In genomic region chr4:108155373-108155772, GRCh38 we compare ENCODE assay signal across 11 cellular contexts. TPM values are rescaled to one million over a fixed set of nuclear protein-coding genes. Genes with fewer than 3 reads are reported as not detected.
DNase-seq lines count a peak whose midpoint lies in the region; ATAC-seq and TF ChIP-seq lines count a peak whose summit lies in the region.
"Had no signal": no experiment of that assay in that cellular context is flagged by ENCODE, and none has a peak within 500 bp of the region (broad histone marks: within the 10 kb centered on the region; RNA-seq: fewer than 3 reads in every experiment).

No MANE protein-coding gene starts in this region.

- peak overlapping the region; percentile 24 for H3K4me3 ChIP-seq in CD8-positive, alpha-beta memory T cell (ENCODE audit: low read length)
- H3K4me3 ChIP-seq in mesenchymal stem cell (ENCODE audit: insufficient read depth in 1 of 2, low read depth in 1 of 2, low read length in 2 of 2): no peak overlapping the region

- 71% methylated on average over 7 of the region's 7 CpGs for WGBS in mesenchymal stem cell

- no peak overlapping the region for H3K23ac ChIP-seq in mesenchymal stem cell (ENCODE audit: low read length in 2 of 2)

- no peak overlapping the region for H3K18ac ChIP-seq in mesenchymal stem cell (ENCODE audit: low read depth in 1 of 2, low read length in 2 of 2)

- H3K79me1 ChIP-seq in mesenchymal stem cell (replicated peaks; ENCODE audit: low read length, poor library complexity, severe bottlenecking): no peaks in the 10 kb centered on the region

- no peaks in the 10 kb centered on the region for H3K27me3 ChIP-seq in CD8-positive, alpha-beta memory T cell (ENCODE audit: insufficient read depth, low read length, poor library complexity, severe bottlenecking)
- peaks cover 0 to 14% of the 10 kb centered on the region in 2 experiments for H3K27me3 ChIP-seq in mesenchymal stem cell (ENCODE audit: control insufficient read depth in 1 of 2, insufficient read depth in 1 of 2, low read length in 2 of 2)

- H3K9me3 ChIP-seq in CD8-positive, alpha-beta memory T cell (ENCODE audit: low read length): no peaks in the 10 kb centered on the region
- no peaks in the 10 kb centered on the region for H3K9me3 ChIP-seq in mesenchymal stem cell (ENCODE audit: control insufficient read depth, low read length)

- no peak overlapping the region for H2BK15ac ChIP-seq in mesenchymal stem cell (ENCODE audit: low read depth, poor library complexity, severe bottlenecking)

- H2AFZ ChIP-seq in mesenchymal stem cell (ENCODE audit: low read depth, low read length): no peak overlapping the region

- peak overlapping the region; percentile 8 to 57 (median 51) for H3K4me3 Mint-ChIP-seq in CD8-positive, alpha-beta memory T cell
- H3K4me3 Mint-ChIP-seq in endothelial cell (ENCODE audit: unreplicated experiment): no peak overlapping the region
- H3K4me3 Mint-ChIP-seq: effector memory CD8-positive, alpha-beta T cell; immature natural killer cell had no signal

- DNase-seq in CD8-positive, alpha-beta memory T cell: peak in 1 of 5 donors; percentile 63
- peak; percentile 44 for DNase-seq in activated naive CD4-positive, alpha-beta T cell treated with anti-CD3 and anti-CD28 coated beads, Interleukin-2, amount 50 U/mL, for 16 hours
- DNase-seq in mesenchymal stem cell: peak; percentile 44
- DNase-seq in GM19238 (ENCODE audit: insufficient read length, low spot score): no peak
- no peak for DNase-seq in NCI-H2227 treated with DMSO at 0.1 percent for 48 hours (lab: John Stamatoyannopoulos, UW)
- no peak for DNase-seq in endothelial cell (ENCODE audit: low spot score)
- DNase-seq in activated CD8-positive, alpha-beta memory T cell treated with anti-CD3 and anti-CD28 coated beads, Interleukin-2, amount 50 U/mL, for 48 hours: no peak
- DNase-seq: effector memory CD8-positive, alpha-beta T cell; immature natural killer cell had no signal

- no peak overlapping the region for H3K14ac ChIP-seq in mesenchymal stem cell (ENCODE audit: low read length in 2 of 2)

- peaks cover 1 to 47% of the 10 kb centered on the region in 2 donors for H3K27me3 Mint-ChIP-seq in CD8-positive, alpha-beta memory T cell
- H3K27me3 Mint-ChIP-seq in endothelial cell (ENCODE audit: unreplicated experiment): peaks cover 1% of the 10 kb centered on the region

- CTCF ChIA-PET in CD8-positive, alpha-beta memory T cell (lab: Charles Lee): interaction anchor here (0.7 kb wide), 1 partner anchor 8 kb away, joined by 3 read pairs; no protein-coding TSS in a partner anchor

- no peak overlapping the region for H4K8ac ChIP-seq in mesenchymal stem cell (ENCODE audit: low read length)

- H3K9me3 Mint-ChIP-seq in CD8-positive, alpha-beta memory T cell: no peaks in the 10 kb centered on the region
- no peaks in the 10 kb centered on the region for H3K9me3 Mint-ChIP-seq in endothelial cell (ENCODE audit: unreplicated experiment)
- H3K9me3 Mint-ChIP-seq: effector memory CD8-positive, alpha-beta T cell; immature natural killer cell had no signal

- peaks cover 11% of the 10 kb centered on the region for H3K36me3 ChIP-seq in CD8-positive, alpha-beta memory T cell (ENCODE audit: insufficient read depth, low read length)
- no peaks in the 10 kb centered on the region for H3K36me3 ChIP-seq in mesenchymal stem cell (ENCODE audit: control insufficient read depth in 1 of 2, insufficient read depth in 2 of 2, low read depth in 1 of 2, low read length in 2 of 2)

- ATAC-seq in HG02884 (IDR thresholded peaks at IDR 0.05; ENCODE audit: unreplicated experiment): peak; percentile 70
- ATAC-seq: effector memory CD8-positive, alpha-beta T cell had no signal

- no peak overlapping the region for H3K27ac ChIP-seq in CD8-positive, alpha-beta memory T cell (ENCODE audit: low read depth, low read length)
- no peak overlapping the region for H3K27ac ChIP-seq in mesenchymal stem cell (ENCODE audit: low read length, poor library complexity, severe bottlenecking)

- no peak overlapping the region for H4K91ac ChIP-seq in mesenchymal stem cell (ENCODE audit: low read length)

- no peak overlapping the region for H3K4ac ChIP-seq in mesenchymal stem cell (ENCODE audit: low read depth in 1 of 2, low read length in 2 of 2)

- H3K36me3 Mint-ChIP-seq in CD8-positive, alpha-beta memory T cell: peaks cover 6 to 26% (median 6%) of the 10 kb centered on the region in 3 donors
- H3K36me3 Mint-ChIP-seq in endothelial cell (ENCODE audit: low read depth, unreplicated experiment): peaks cover 9% of the 10 kb centered on the region
- H3K36me3 Mint-ChIP-seq: immature natural killer cell had no signal

- TF ChIP-seq CTCF in endothelial cell (IDR thresholded peaks at IDR 0.05; ENCODE audit: unreplicated experiment): no peak

- H2BK12ac ChIP-seq in mesenchymal stem cell (ENCODE audit: low read length in 2 of 2): no peak overlapping the region

- H3K9ac ChIP-seq in mesenchymal stem cell (ENCODE audit: low read length): no peak overlapping the region

- no peak overlapping the region for H2AK5ac ChIP-seq in mesenchymal stem cell (ENCODE audit: low read length, severe bottlenecking)

- H2BK5ac ChIP-seq in mesenchymal stem cell (ENCODE audit: low read depth, low read length, poor library complexity, severe bottlenecking): no peak overlapping the region

- POLR2A ChIA-PET in CD8-positive, alpha-beta memory T cell (lab: Charles Lee): no interaction called here

- peaks cover 91% of the 10 kb centered on the region for H3K4me1 ChIP-seq in CD8-positive, alpha-beta memory T cell (ENCODE audit: insufficient read depth, low read length)
- no peaks in the 10 kb centered on the region for H3K4me1 ChIP-seq in mesenchymal stem cell (ENCODE audit: control insufficient read depth, insufficient read depth, low read depth, low read length)

- H3K4me2 ChIP-seq in mesenchymal stem cell (ENCODE audit: low read length, poor library complexity, severe bottlenecking): no peak overlapping the region

- peaks cover 63 to 86% (median 68%) of the 10 kb centered on the region in 3 donors for H3K4me1 Mint-ChIP-seq in CD8-positive, alpha-beta memory T cell
- H3K4me1 Mint-ChIP-seq in endothelial cell (ENCODE audit: unreplicated experiment): peaks cover 5% of the 10 kb centered on the region

- no peak overlapping the region for H2BK120ac ChIP-seq in mesenchymal stem cell (ENCODE audit: low read depth, low read length)

- peak overlapping the region in 3 of 8 donors; percentile 13 to 70 (median 50) for H3K27ac Mint-ChIP-seq in CD8-positive, alpha-beta memory T cell
- H3K27ac Mint-ChIP-seq in endothelial cell (ENCODE audit: unreplicated experiment): no peak overlapping the region
- H3K27ac Mint-ChIP-seq: effector memory CD8-positive, alpha-beta T cell; immature natural killer cell; progenitor cell of endocrine pancreas had no signal

RNA-seq across cellular contexts. Expression of gene LEF1, which starts 13.4 kb away (rescaled TPM):
- total RNA-seq in CD8-positive, alpha-beta memory T cell: 10 to 100 TPM; 53.2 to 55.1 TPM
- 230 TPM for polyA plus RNA-seq in CD8-positive, alpha-beta memory T cell
- polyA plus RNA-seq in mesenchymal stem cell (2013, experiment 1 of 2): 11.8 TPM
- 10.3 TPM for polyA plus RNA-seq in mesenchymal stem cell (2013, experiment 2 of 2)
- 15.9 TPM for total RNA-seq in endothelial cell (ENCODE audit: unreplicated experiment)

Comparison
In these comparisons a context has a peak if more than half of its experiments do, and no peak if none do; other contexts are left out.
1. DNase-seq: peak in activated naive CD4-positive, alpha-beta T cell treated with anti-CD3 and anti-CD28 coated beads, Interleukin-2, amount 50 U/mL, for 16 hours (single experiment) and mesenchymal stem cell (single experiment); none in GM19238 (single experiment), NCI-H2227 treated with DMSO at 0.1 percent for 48 hours (single experiment), endothelial cell (single experiment) and activated CD8-positive, alpha-beta memory T cell treated with anti-CD3 and anti-CD28 coated beads, Interleukin-2, amount 50 U/mL, for 48 hours (single experiment).